8 cellular contexts compared by ENCODE assay signal in genomic region chr1:83882906-83883305, GRCh38.
DNase-seq lines count a peak whose midpoint lies in the region; ATAC-seq, FAIRE-seq and TF ChIP-seq lines count a peak whose summit lies in the region.

No MANE protein-coding gene starts in this region.

- intact Hi-C loops in IMR-90 (cut with micrococcal nuclease) (no loop called here), HepG2 (cut with micrococcal nuclease; ENCODE audit: unreplicated experiment) (no loop called here), stomach (cut with DNase I; ENCODE audit: low total_unique reads) (no loop called here)

- POLR2A ChIA-PET in IMR-90 (lab: Charles Lee; ENCODE audit: unreplicated experiment), result no interaction called here
- POLR2A ChIA-PET in HepG2 (lab: Yijun Ruan, JAX), result no interaction called here

- in situ Hi-C loops in IMR-90 (cut with MboI; ENCODE audit: low sequenced_read_pairs), result no loop called here
- in situ Hi-C loops in HepG2 (cut with HindIII; ENCODE audit: extremely low pct_ligation_motif_present, low pct_unique_long_range_greater_than_20kb), result no loop called here

- no peak overlapping the region for H3K23ac ChIP-seq in IMR-90 (ENCODE audit: low read depth, low read length)

- no peak overlapping the region for H3K4me2 ChIP-seq in IMR-90 (ENCODE audit: low read depth, low read length)
- no peak overlapping the region for H3K4me2 ChIP-seq in HepG2 (ENCODE audit: low read depth, low read length)

- H3K36me3 ChIP-seq in IMR-90 (ENCODE audit: control insufficient read depth, insufficient read depth, low read length), result no peaks in the 10 kb centered on the region
- H3K36me3 ChIP-seq in HepG2 (replicated peaks in 1 of 2; ENCODE audit: control insufficient read depth in 1 of 2, insufficient read depth in 2 of 2, low read length in 2 of 2), result no peaks in the 10 kb centered on the region
- peaks cover 0 to 5% (median 2%) of the 10 kb centered on the region in 4 donors for H3K36me3 ChIP-seq in stomach

- WGBS in IMR-90 (ENCODE audit: extremely low coverage in 2 of 2, insufficient read length in 1 of 2), 2 experiments, result no CpG with 5 or more reads among the region's 2 CpGs
- WGBS in HepG2 (ENCODE audit: low lambda C conversion rate), result 0% methylated on average over 2 of the region's 2 CpGs
- 20 to 38% (median 29%) methylated on average over 2 of the region's 2 CpGs for WGBS in stomach, 5 donors

- H3K9me1 ChIP-seq in IMR-90 (ENCODE audit: insufficient read depth, low read length), result peaks cover 3% of the 10 kb centered on the region; the same call in 1 of the 2 replicates

- H4K20me1 ChIP-seq in IMR-90 (ENCODE audit: insufficient read depth, low read length) (no peaks in the 10 kb centered on the region), HepG2 (ENCODE audit: insufficient read depth, low read length) (no peaks in the 10 kb centered on the region)

- no peak overlapping the region for H4K91ac ChIP-seq in IMR-90 (ENCODE audit: insufficient read depth, low read depth, low read length)

- no peak overlapping the region for H3K18ac ChIP-seq in IMR-90 (ENCODE audit: low read depth, low read length)

- H3K27me3 ChIP-seq in IMR-90 (ENCODE audit: control insufficient read depth, insufficient read depth, low read length) (no peaks in the 10 kb centered on the region), HepG2 (ENCODE audit: control insufficient read depth in 1 of 2, insufficient read depth in 2 of 2, low read length in 2 of 2) (no peaks in the 10 kb centered on the region), stomach (no peaks in the 10 kb centered on the region)

- H2BK5ac ChIP-seq in IMR-90 (ENCODE audit: low read depth, low read length, poor library complexity, severe bottlenecking), result no peak overlapping the region

- no peak for FAIRE-seq in HepG2 (lab: Jason Lieb, UNC)

- H4K5ac ChIP-seq in IMR-90 (ENCODE audit: low read depth, low read length), result no peak overlapping the region

- dilution Hi-C loops in IMR-90 (cut with HindIII; ENCODE audit: low sequenced_read_pairs, unreplicated experiment), result no loop called here

- H2AFZ ChIP-seq in IMR-90 (replicated peaks; ENCODE audit: low read length, poor library complexity), result no peak overlapping the region
- H2AFZ ChIP-seq in HepG2 (ENCODE audit: low read length), result no peak overlapping the region

- H3K4ac ChIP-seq in IMR-90 (ENCODE audit: low read depth, low read length), result no peak overlapping the region

- H3K56ac ChIP-seq in IMR-90 (ENCODE audit: extremely low read depth, insufficient read depth, low read length), result no peak overlapping the region

- no peak overlapping the region for H4K8ac ChIP-seq in IMR-90 (ENCODE audit: low read depth in 2 of 2, low read length in 2 of 2)

- no peaks in the 10 kb centered on the region for H3K79me2 ChIP-seq in HepG2 (ENCODE audit: insufficient read depth, low read length)

- H3K27ac ChIP-seq in IMR-90 (ENCODE audit: insufficient read depth, low read length), result no peak overlapping the region
- no peak overlapping the region for H3K27ac ChIP-seq in HepG2 (ENCODE audit: extremely low read length, insufficient read depth, low read length)
- no peak overlapping the region for H3K27ac ChIP-seq in stomach

- CTCF ChIA-PET in IMR-90 (lab: Yijun Ruan, JAX), result interaction anchor here (0.6 to 1.0 kb wide), 3 partner anchors 11 to 533 kb away, joined by 3 read pairs; no protein-coding TSS in a partner anchor
- CTCF ChIA-PET in HepG2 (lab: Yijun Ruan, JAX; ENCODE audit: low intra/inter-chr PET ratio, low total read pairs), result no interaction called here

- no peak overlapping the region for H2BK15ac ChIP-seq in IMR-90 (ENCODE audit: low read depth, low read length)

- H2BK120ac ChIP-seq in IMR-90 (ENCODE audit: low read depth, low read length), result no peak overlapping the region

- no peak for TF ChIP-seq EP300 in HepG2 (IDR thresholded peaks at IDR 0.05; ENCODE audit: low read depth in 2 of 2, low read length in 2 of 2)
- no peak for TF ChIP-seq EP300 in HepG2 (CRISPR knock-in tag; IDR thresholded peaks at IDR 0.05; ENCODE audit: borderline replicate concordance)
- no peak for TF ChIP-seq EP300 in stomach (IDR thresholded peaks at IDR 0.05)

- no peak overlapping the region for H2AK5ac ChIP-seq in IMR-90 (ENCODE audit: low read depth, low read length)

- H3K14ac ChIP-seq in IMR-90 (replicated peaks; ENCODE audit: low read depth, low read length), result no peak overlapping the region

- TF ChIP-seq POLR2A in IMR-90 (IDR thresholded peaks at IDR 0.05; ENCODE audit: low read depth, low read length) (no peak), HepG2 (IDR thresholded peaks at IDR 0.05; ENCODE audit: insufficient read depth in 1 of 2, low read depth in 2 of 2, low read length in 2 of 2) (no peak), stomach (IDR thresholded peaks at IDR 0.05) (no peak)

- H3K79me1 ChIP-seq in IMR-90 (ENCODE audit: low read depth in 1 of 2, low read length in 2 of 2), result no peaks in the 10 kb centered on the region

- H3K9me3 ChIP-seq in IMR-90 (ENCODE audit: control insufficient read depth, insufficient read depth, low read length), result no peaks in the 10 kb centered on the region
- no peaks in the 10 kb centered on the region for H3K9me3 ChIP-seq in HepG2 (ENCODE audit: low read length)
- no peaks in the 10 kb centered on the region for H3K9me3 ChIP-seq in stomach

- DNase-seq in EH (ENCODE audit: low read depth), result peak; percentile 36
- DNase-seq in IMR-90, result peak; percentile 58
- DNase-seq in HepG2 (ENCODE audit: low spot score), result no peak
- DNase-seq in stimulated activated CD4-positive, alpha-beta T cell treated with anti-CD3 and anti-CD28 coated beads, Interleukin-4, amount 100 ng/mL, for 4 hours, result no peak
- DNase-seq in stomach, result no peak
- no peak for DNase-seq in globus pallidus (ENCODE audit: low spot score)

- no peak overlapping the region for H3K9ac ChIP-seq in IMR-90 (ENCODE audit: low read depth, low read length)
- H3K9ac ChIP-seq in HepG2 (ENCODE audit: insufficient read depth, low read depth, low read length), result no peak overlapping the region

- no TSS peak for BruUV-seq in IMR-90 (replicated peaks; lab: Mats Ljungman, UMichigan)
- no TSS peak for BruUV-seq in HepG2 (replicated peaks; lab: Mats Ljungman, UMichigan)

- no peak overlapping the region for H2AK9ac ChIP-seq in IMR-90 (replicated peaks; ENCODE audit: low read depth, low read length, poor library complexity)

- TF ChIP-seq CTCF in IMR-90 (conservative IDR thresholded peaks at IDR 0.05; ENCODE audit: low read depth, low read length) (0 out of 2 replicates have a peak, but pooled peaks have one; percentile 8), HepG2 (CRISPR knock-in tag; IDR thresholded peaks at IDR 0.05) (no peak), stomach (IDR thresholded peaks at IDR 0.05) (no peak)

- ATAC-seq in IMR-90 (ENCODE audit: low read depth) (peak; percentile 60), SK-N-SH treated with all-trans-retinoic acid at 6 μM for 48 hours (peak; percentile 38; the same call in 1 of the 3 replicates), HepG2 (peak; percentile 47; the same call in 2 of the 3 replicates), HG02840 (IDR thresholded peaks at IDR 0.05; ENCODE audit: low FRiP score, unreplicated experiment) (no peak)

- TF ChIP-seq RAD21 in IMR-90 (IDR thresholded peaks at IDR 0.05; ENCODE audit: low read length) (no peak), HepG2 (CRISPR knock-in tag; IDR thresholded peaks at IDR 0.05) (no peak)

- no peak overlapping the region for H2BK20ac ChIP-seq in IMR-90 (ENCODE audit: low read depth, low read length)

- H3K4me1 ChIP-seq in IMR-90 (ENCODE audit: control insufficient read depth, insufficient read depth, low read length), result no peaks in the 10 kb centered on the region
- H3K4me1 ChIP-seq in HepG2 (ENCODE audit: insufficient read depth, low read length), result no peaks in the 10 kb centered on the region
- H3K4me1 ChIP-seq in stomach, result no peaks in the 10 kb centered on the region

- H3K4me3 ChIP-seq in IMR-90 (ENCODE audit: insufficient read depth, low read depth, low read length) (no peak overlapping the region), HepG2 (replicated peaks in 1 of 3; ENCODE audit: insufficient read depth in 1 of 3, low read depth in 2 of 3, low read length in 3 of 3) (no peak overlapping the region), stomach (no peak overlapping the region)

TF ChIP-seq in IMR-90, 13 proteins besides CTCF, POLR2A, EP300 and RAD21 (continues in another document):
- TF ChIP-seq CHD1 (IDR thresholded peaks at IDR 0.05; ENCODE audit: low read depth, low read length), result no peak
- no peak for TF ChIP-seq BHLHE40 (IDR thresholded peaks at IDR 0.05; ENCODE audit: low read depth, low read length)
- TF ChIP-seq RCOR1 (IDR thresholded peaks at IDR 0.05; ENCODE audit: insufficient replicate concordance, low read length), result no peak
- TF ChIP-seq FOS (IDR thresholded peaks at IDR 0.05; ENCODE audit: low read depth, low read length), result no peak
- no peak for TF ChIP-seq MAZ (IDR thresholded peaks at IDR 0.05; ENCODE audit: borderline replicate concordance, low read depth, low read length)
- no peak for TF ChIP-seq MXI1 (IDR thresholded peaks at IDR 0.05; ENCODE audit: borderline replicate concordance, low read depth, low read length)
- no peak for TF ChIP-seq MAFK (IDR thresholded peaks at IDR 0.05; ENCODE audit: low read depth, low read length)

TF ChIP-seq in SK-N-SH treated with all-trans-retinoic acid at 6 μM for 48 hours, 23 proteins besides CTCF, POLR2A, EP300 and RAD21 (continues in another document):
- TF ChIP-seq TOX (CRISPR knock-in tag; IDR thresholded peaks at IDR 0.05; ENCODE audit: borderline replicate concordance), result no peak
- TF ChIP-seq PPARA (CRISPR knock-in tag; IDR thresholded peaks at IDR 0.05; ENCODE audit: borderline replicate concordance), result no peak
- TF ChIP-seq ZFP3 (CRISPR knock-in tag; IDR thresholded peaks at IDR 0.05), result no peak

TF ChIP-seq in HepG2, 621 proteins besides CTCF, POLR2A, EP300 and RAD21:
- TF ChIP-seq ZNF234 (CRISPR knock-in tag; conservative IDR thresholded peaks at IDR 0.05) (no peak), ONECUT2 (CRISPR knock-in tag; IDR thresholded peaks at IDR 0.05) (no peak), PRMT3 (CRISPR knock-in tag; IDR thresholded peaks at IDR 0.05; ENCODE audit: borderline replicate concordance, low read depth) (no peak), TFDP1 (CRISPR knock-in tag; IDR thresholded peaks at IDR 0.05; ENCODE audit: borderline replicate concordance) (no peak)

Comparison
In these comparisons a context has a peak if more than half of its experiments do, and no peak if none do; other contexts are left out.
1. DNase-seq: peak in EH (single experiment) and IMR-90 (single experiment); none in HepG2 (single experiment), stimulated activated CD4-positive, alpha-beta T cell treated with anti-CD3 and anti-CD28 coated beads, Interleukin-4, amount 100 ng/mL, for 4 hours (0 of 2), stomach (single experiment) and globus pallidus (single experiment).